ENCODE assay signal across 18 cellular contexts in genomic region chr16:55571-56136, GRCh38. TPM values are rescaled to one million over a fixed set of nuclear protein-coding genes. Genes with fewer than 3 reads are reported as not detected.
DNase-seq lines count a peak whose midpoint lies in the region; ATAC-seq and TF ChIP-seq lines count a peak whose summit lies in the region.
"Had no signal": no experiment of that assay in that cellular context is flagged by ENCODE, and none has a peak within 500 bp of the region (broad histone marks: within the 10 kb centered on the region; RNA-seq: fewer than 3 reads in every experiment).

No MANE protein-coding gene starts in this region.

- no peak overlapping the region for H4K91ac ChIP-seq in neuronal stem cell (ENCODE audit: low read depth, low read length, poor library complexity)

- no peaks in the 10 kb centered on the region for H3K9me2 ChIP-seq in GM23338 (ENCODE audit: insufficient read depth)

- H3K27ac Mint-ChIP-seq in activated T-cell treated with anti-CD3 and anti-CD28 coated beads, Interleukin-2, amount 50 U/mL, for 72 hours, result no peak overlapping the region
- no peak overlapping the region for H3K27ac Mint-ChIP-seq in GM23338
- H3K27ac Mint-ChIP-seq in central memory CD8-positive, alpha-beta T cell (ENCODE audit: low read depth), result no peak overlapping the region

- H2BK120ac ChIP-seq in neuronal stem cell (ENCODE audit: low read depth, low read length), result no peak overlapping the region

- H3K27me3 Mint-ChIP-seq in activated T-cell treated with anti-CD3 and anti-CD28 coated beads, Interleukin-2, amount 50 U/mL, for 72 hours (ENCODE audit: low read depth), result no peaks in the 10 kb centered on the region
- H3K27me3 Mint-ChIP-seq in GM23338 (ENCODE audit: insufficient read depth, low read depth, poor library complexity), result peaks cover 16% of the 10 kb centered on the region
- no peaks in the 10 kb centered on the region for H3K27me3 Mint-ChIP-seq in central memory CD8-positive, alpha-beta T cell

- H3K27me3 ChIP-seq in GM23338 (ENCODE audit: insufficient read depth), result no peaks in the 10 kb centered on the region
- no peaks in the 10 kb centered on the region for H3K27me3 ChIP-seq in neuronal stem cell (ENCODE audit: control insufficient read depth in 3 of 3, insufficient read depth in 3 of 3, low read depth in 1 of 3, low read length in 3 of 3)
- H3K27me3 ChIP-seq: hepatocyte, suprapubic skin had no signal

- peak overlapping the region; percentile 25 for H3K9ac ChIP-seq in neuronal stem cell (ENCODE audit: low read depth, low read length, poor library complexity)

- H3K4me2 ChIP-seq in GM23338 (no peak overlapping the region), neuronal stem cell (ENCODE audit: insufficient read depth, low read length, poor library complexity, severe bottlenecking) (no peak overlapping the region)
- H3K4me2 ChIP-seq: hepatocyte had no signal

- peak overlapping the region; percentile 62 to 100 for H3K4me3 Mint-ChIP-seq in activated T-cell treated with anti-CD3 and anti-CD28 coated beads, Interleukin-2, amount 50 U/mL, for 72 hours
- H3K4me3 Mint-ChIP-seq in GM23338, result peak overlapping the region; percentile 32; the same call in 2 of the 3 replicates
- peak overlapping the region; percentile 36 for H3K4me3 Mint-ChIP-seq in central memory CD8-positive, alpha-beta T cell

- no peak for DNase-seq in activated T-cell treated with anti-CD3 and anti-CD28 coated beads, Interleukin-2, amount 50 U/mL, for 72 hours
- DNase-seq in activated T-cell treated with anti-CD3 and anti-CD28 coated beads, Interleukin-2, amount 50 U/mL, for 48 hours, result no peak
- DNase-seq in GM23338 (ENCODE audit: low spot score) (no peak), neuronal stem cell (ENCODE audit: low spot score) (no peak), C1 segment of cervical spinal cord (lab: John Stamatoyannopoulos, UW) (no peak), germinal center (ENCODE audit: low spot score) (no peak), NCI-H1694 (lab: John Stamatoyannopoulos, UW) (no peak)
- DNase-seq in central memory CD8-positive, alpha-beta T cell (ENCODE audit: low spot score in 2 of 2), result no peak
- DNase-seq: kidney glomerular epithelial cell; MM.1S; mucosa of descending colon; NCI-H187; NCI-H446; small intestine; stimulated activated CD4-positive, alpha-beta T cell treated with anti-CD3 and anti-CD28 coated beads, Interleukin-4, amount 100 ng/mL, for 4 hours; stimulated activated CD8-positive, alpha-beta memory T cell treated with anti-CD3 and anti-CD28 coated beads, Interleukin-4, amount 100 ng/mL, for 48 hours had no signal

- H3K79me1 ChIP-seq in neuronal stem cell (ENCODE audit: low read depth, low read length), result peaks cover 3% of the 10 kb centered on the region

- no peaks in the 10 kb centered on the region for H3K9me3 ChIP-seq in neuronal stem cell (replicated peaks in 1 of 2; ENCODE audit: control insufficient read depth in 2 of 2, insufficient read depth in 1 of 2, low read depth in 1 of 2, low read length in 2 of 2)
- H3K9me3 ChIP-seq: mucosa of descending colon, suprapubic skin had no signal

- H2AK5ac ChIP-seq in neuronal stem cell (ENCODE audit: low read depth, low read length), result no peak overlapping the region

- no peak for ATAC-seq in activated T-cell treated with anti-CD3 and anti-CD28 coated beads, Interleukin-2, amount 50 U/mL, for 72 hours (replicated peaks in 1 of 2)
- no peak for ATAC-seq in GM23338
- no peak for ATAC-seq in central memory CD8-positive, alpha-beta T cell (replicated peaks; ENCODE audit: extremely low read depth, poor library complexity, severe bottlenecking)
- ATAC-seq: mucosa of descending colon had no signal

- WGBS in neuronal stem cell (ENCODE audit: extremely low coverage in 2 of 2, insufficient read length in 2 of 2, insufficient replicate concordance in 1 of 2), 2 donors, result no CpG with 5 or more reads among the region's 11 CpGs

- peaks cover 35% of the 10 kb centered on the region for H3K79me2 ChIP-seq in GM23338 (replicated peaks; ENCODE audit: insufficient read depth)

- peaks cover 7% of the 10 kb centered on the region for H4K20me1 ChIP-seq in GM23338 (replicated peaks; ENCODE audit: insufficient read depth)

- peaks cover 26% of the 10 kb centered on the region for H3K4me1 Mint-ChIP-seq in activated T-cell treated with anti-CD3 and anti-CD28 coated beads, Interleukin-2, amount 50 U/mL, for 72 hours (ENCODE audit: low read depth)
- peaks cover 6% of the 10 kb centered on the region; the same call in 2 of the 3 replicates for H3K4me1 Mint-ChIP-seq in GM23338
- H3K4me1 Mint-ChIP-seq in central memory CD8-positive, alpha-beta T cell, result peaks cover 30% of the 10 kb centered on the region

- no peak for TF ChIP-seq CTCF in GM23338 (conservative IDR thresholded peaks at IDR 0.05; ENCODE audit: low read depth in 2 of 2)

- H3K4me3 ChIP-seq in GM23338 (no peak overlapping the region), neuronal stem cell (ENCODE audit: low read length in 2 of 2) (no peak overlapping the region)
- H3K4me3 ChIP-seq: hepatocyte, mucosa of descending colon, suprapubic skin had no signal

- H3K14ac ChIP-seq in neuronal stem cell (ENCODE audit: low read length), result no peak overlapping the region

- peaks cover 11 to 27% of the 10 kb centered on the region in 2 donors for H3K36me3 Mint-ChIP-seq in activated T-cell treated with anti-CD3 and anti-CD28 coated beads, Interleukin-2, amount 50 U/mL, for 72 hours (ENCODE audit: insufficient read depth in 2 of 2)
- H3K36me3 Mint-ChIP-seq in GM23338 (ENCODE audit: low read depth), result peaks cover 75% of the 10 kb centered on the region
- peaks cover 19% of the 10 kb centered on the region for H3K36me3 Mint-ChIP-seq in central memory CD8-positive, alpha-beta T cell (ENCODE audit: insufficient read depth)

- H3K4ac ChIP-seq in neuronal stem cell (ENCODE audit: low read length), result no peak overlapping the region

- H2BK12ac ChIP-seq in neuronal stem cell (ENCODE audit: low read length), result no peak overlapping the region

- H4K8ac ChIP-seq in neuronal stem cell (ENCODE audit: low read depth, low read length), result no peak overlapping the region

- H3F3A ChIP-seq in GM23338 (replicated peaks; ENCODE audit: low read depth), result 0 out of 2 replicates have a peak, but pooled peaks cover 6% of the 10 kb centered on the region

- no peaks in the 10 kb centered on the region for H3K9me3 Mint-ChIP-seq in activated T-cell treated with anti-CD3 and anti-CD28 coated beads, Interleukin-2, amount 50 U/mL, for 72 hours
- peaks cover 3% of the 10 kb centered on the region for H3K9me3 Mint-ChIP-seq in GM23338
- H3K9me3 Mint-ChIP-seq in central memory CD8-positive, alpha-beta T cell, result no peaks in the 10 kb centered on the region

- H2BK15ac ChIP-seq in neuronal stem cell (ENCODE audit: low read length), result no peak overlapping the region

- H2AFZ ChIP-seq in GM23338 (no peak overlapping the region), neuronal stem cell (ENCODE audit: low read length) (no peak overlapping the region)
- H2AFZ ChIP-seq: hepatocyte had no signal

- H3K23ac ChIP-seq in neuronal stem cell (ENCODE audit: low read depth, low read length, poor library complexity), result no peak overlapping the region

- H3K18ac ChIP-seq in neuronal stem cell (ENCODE audit: low read length), result no peak overlapping the region

- H3K4me1 ChIP-seq in GM23338 (ENCODE audit: insufficient read depth) (peaks cover 6% of the 10 kb centered on the region; the same call in 1 of the 2 replicates), neuronal stem cell (ENCODE audit: control insufficient read depth in 2 of 2, insufficient read depth in 1 of 2, low read depth in 1 of 2, low read length in 2 of 2) (peaks cover 4% of the 10 kb centered on the region in 2 donors)

- no peak overlapping the region for H2BK5ac ChIP-seq in neuronal stem cell (ENCODE audit: low read length)

- H3K36me3 ChIP-seq in GM23338 (ENCODE audit: insufficient read depth) (peaks cover 14% of the 10 kb centered on the region), neuronal stem cell (replicated peaks in 1 of 2; ENCODE audit: control insufficient read depth in 2 of 2, insufficient read depth in 2 of 2, low read length in 2 of 2) (peaks cover 54 to 70% of the 10 kb centered on the region in 2 donors)

- H3K27ac ChIP-seq in GM23338 (ENCODE audit: low read depth) (no peak overlapping the region), neuronal stem cell (replicated peaks; ENCODE audit: low read length) (no peak overlapping the region)
- H3K27ac ChIP-seq: hepatocyte, suprapubic skin had no signal

TF ChIP-seq in GM23338, 12 proteins besides CTCF, POLR2A, EP300 and RAD21:
- no peak for TF ChIP-seq ETS1 (IDR thresholded peaks at IDR 0.05)
- no peak for TF ChIP-seq ZNF331 (CRISPR knock-in tag; IDR thresholded peaks at IDR 0.05; ENCODE audit: low read depth)

RNA-seq across cellular contexts. Expression of gene SNRNP25, which starts 2.0 kb away (rescaled TPM):
- total RNA-seq in activated T-cell treated with anti-CD3 and anti-CD28 coated beads, Interleukin-2, amount 50 U/mL, for 72 hours, result 10 to 100 TPM; 28.9 to 44.1 TPM
- 31.2 and 34.4 TPM in 2 replicates for total RNA-seq in GM23338 (2014; rRNA removed; shearing (Covaris generic))
- polyA plus RNA-seq in GM23338 (2016; fragmentation: Nextera tagmentation; extraction: Ambion mirVana), result 79.5 and 81.6 TPM in 2 replicates
- polyA plus RNA-seq in neuronal stem cell (2013, experiment 1 of 2), result 41.3 TPM
- polyA plus RNA-seq in neuronal stem cell (2013, experiment 2 of 2), result 39.6 TPM

RNA-seq across cellular contexts. Expression of gene POLR3K, which starts 2.2 kb away (rescaled TPM):
- total RNA-seq in activated T-cell treated with anti-CD3 and anti-CD28 coated beads, Interleukin-2, amount 50 U/mL, for 72 hours, result 10 to 100 TPM; 35.3 to 42.2 TPM
- 11.7 and 17.8 TPM in 2 replicates for total RNA-seq in GM23338 (2014; rRNA removed; shearing (Covaris generic))
- polyA plus RNA-seq in GM23338 (2016; fragmentation: Nextera tagmentation; extraction: Ambion mirVana), result 58.5 and 60.0 TPM in 2 replicates
- polyA plus RNA-seq in neuronal stem cell (2013, experiment 1 of 2), result 26.4 TPM
- polyA plus RNA-seq in neuronal stem cell (2013, experiment 2 of 2), result 26.4 TPM

RNA-seq across cellular contexts. Expression of gene RHBDF1, which starts 16.8 kb away (rescaled TPM):
- under 1 TPM; 0.31 to 0.53 TPM for total RNA-seq in activated T-cell treated with anti-CD3 and anti-CD28 coated beads, Interleukin-2, amount 50 U/mL, for 72 hours
- total RNA-seq in GM23338 (2014; rRNA removed; shearing (Covaris generic)), result 15.3 and 24.5 TPM in 2 replicates
- 22.1 and 22.6 TPM in 2 replicates for polyA plus RNA-seq in GM23338 (2016; fragmentation: Nextera tagmentation; extraction: Ambion mirVana)
- polyA plus RNA-seq in neuronal stem cell (2013, experiment 1 of 2), result 30.6 TPM
- 27.2 TPM for polyA plus RNA-seq in neuronal stem cell (2013, experiment 2 of 2)

RNA-seq across cellular contexts. Expression of gene MPG, which starts 22.4 kb away (rescaled TPM):
- 10 to 100 TPM; 49.6 to 50.5 TPM for total RNA-seq in activated T-cell treated with anti-CD3 and anti-CD28 coated beads, Interleukin-2, amount 50 U/mL, for 72 hours
- total RNA-seq in GM23338 (2014; rRNA removed; shearing (Covaris generic)), result 57.8 and 91.1 TPM in 2 replicates
- polyA plus RNA-seq in GM23338 (2016; fragmentation: Nextera tagmentation; extraction: Ambion mirVana), result 38.0 and 39.2 TPM in 2 replicates
- polyA plus RNA-seq in neuronal stem cell (2013, experiment 1 of 2), result 53.1 TPM
- 52.7 TPM for polyA plus RNA-seq in neuronal stem cell (2013, experiment 2 of 2)

Comparison
In these comparisons a context has a peak if more than half of its experiments do, and no peak if none do; other contexts are left out.
1. RNA of gene RHBDF1, which starts 16.8 kb away (total RNA-seq): 15.3 to 24.5 TPM in GM23338; 0.31 to 0.53 TPM in activated T-cell treated with anti-CD3 and anti-CD28 coated beads, Interleukin-2, amount 50 U/mL, for 72 hours; every median in the first group is over 10 times any median in the second.
2. Peak in every context shown above with its lines, with median percentiles within 50 percentile points of each other: H3K4me3 Mint-ChIP-seq.